Comparison of ENCODE assay signal across 24 cellular contexts in genomic region chr18:63590368-63590767, GRCh38. TPM values are rescaled to one million over a fixed set of nuclear protein-coding genes. Genes with fewer than 3 reads are reported as not detected.
DNase-seq lines count a peak whose midpoint lies in the region; FAIRE-seq and TF ChIP-seq lines count a peak whose summit lies in the region.
"Had no signal": no experiment of that assay in that cellular context is flagged by ENCODE, and none has a peak within 500 bp of the region (broad histone marks: within the 10 kb centered on the region; RNA-seq: fewer than 3 reads in every experiment).

No MANE protein-coding gene starts in this region.

- POLR2A ChIA-PET in MCF 10A (lab: Yijun Ruan, JAX), result interaction anchor here (0.5 to 1.8 kb wide), 6 partner anchors 13 to 146 kb away, joined by 3 to 7 read pairs (median 3); no protein-coding TSS in a partner anchor

- no peaks in the 10 kb centered on the region for H3K4me1 ChIP-seq in breast epithelium
- H3K4me1 ChIP-seq: Peyer's patch, vagina had no signal

- no peaks in the 10 kb centered on the region for H3K36me3 ChIP-seq in breast epithelium
- H3K36me3 ChIP-seq: Peyer's patch, suprapubic skin, vagina had no signal

- TF ChIP-seq CTCF in MCF 10A (IDR thresholded peaks at IDR 0.05; ENCODE audit: unreplicated experiment) (no peak), breast epithelium (IDR thresholded peaks at IDR 0.05) (no peak)

- H3K9me3 Mint-ChIP-seq in MCF 10A (ENCODE audit: unreplicated experiment), result no peaks in the 10 kb centered on the region
- H3K9me3 Mint-ChIP-seq: activated naive CD4-positive, alpha-beta T cell treated with anti-CD3 and anti-CD28 coated beads, Interleukin-2, amount 50 U/mL, for 24 hours had no signal

- no peak overlapping the region for H3K4me3 ChIP-seq in breast epithelium
- H3K4me3 ChIP-seq: Peyer's patch, suprapubic skin, vagina had no signal

- H3K27ac ChIP-seq in breast epithelium, result no peak overlapping the region
- H3K27ac ChIP-seq: Peyer's patch, suprapubic skin, vagina had no signal

- TF ChIP-seq POLR2A in breast epithelium (IDR thresholded peaks at IDR 0.05), result no peak

- H3K27ac Mint-ChIP-seq in MCF 10A (ENCODE audit: low read depth, unreplicated experiment), result no peak overlapping the region
- H3K27ac Mint-ChIP-seq: activated naive CD4-positive, alpha-beta T cell treated with anti-CD3 and anti-CD28 coated beads, Interleukin-2, amount 50 U/mL, for 24 hours had no signal

- no peak overlapping the region for H3K4me3 Mint-ChIP-seq in MCF 10A (ENCODE audit: unreplicated experiment)
- H3K4me3 Mint-ChIP-seq: activated naive CD4-positive, alpha-beta T cell treated with anti-CD3 and anti-CD28 coated beads, Interleukin-2, amount 50 U/mL, for 24 hours had no signal

- no peaks in the 10 kb centered on the region for H3K9me3 ChIP-seq in breast epithelium
- H3K9me3 ChIP-seq: Peyer's patch, suprapubic skin, vagina had no signal

- no peaks in the 10 kb centered on the region for H3K27me3 ChIP-seq in breast epithelium
- H3K27me3 ChIP-seq: Peyer's patch, suprapubic skin, vagina had no signal

- no peaks in the 10 kb centered on the region for H3K36me3 Mint-ChIP-seq in MCF 10A (ENCODE audit: insufficient read depth, unreplicated experiment)
- H3K36me3 Mint-ChIP-seq: activated naive CD4-positive, alpha-beta T cell treated with anti-CD3 and anti-CD28 coated beads, Interleukin-2, amount 50 U/mL, for 24 hours had no signal

- DNase-seq in MCF 10A (ENCODE audit: unreplicated experiment) (peak; percentile 62), breast epithelium (ENCODE audit: low spot score in 2 of 2) (no peak), NOMO-1 treated with DMSO at 0.1 percent for 48 hours (lab: John Stamatoyannopoulos, UW; ENCODE audit: unreplicated experiment) (peak; percentile 88), amniotic epithelial cell (ENCODE audit: low read depth) (peak; percentile 27), renal cortical epithelial cell (ENCODE audit: low read depth) (peak; percentile 77), RCC 7860 (ENCODE audit: low spot score) (no peak), SHP77 (lab: John Stamatoyannopoulos, UW) (no peak), amygdala (lab: John Stamatoyannopoulos, UW) (no peak)
- DNase-seq: 8988T; activated CD4-positive, alpha-beta T cell treated with anti-CD3 and anti-CD28 coated beads for 1 hour; effector memory CD4-positive, alpha-beta T cell; head of caudate nucleus; NCI-H1694; NCI-H69; Peyer's patch; retina had no signal

- peaks cover 40% of the 10 kb centered on the region for H3K4me1 Mint-ChIP-seq in MCF 10A (ENCODE audit: insufficient read depth, unreplicated experiment)
- H3K4me1 Mint-ChIP-seq: activated naive CD4-positive, alpha-beta T cell treated with anti-CD3 and anti-CD28 coated beads, Interleukin-2, amount 50 U/mL, for 24 hours had no signal

- FAIRE-seq in RCC 7860 (lab: Jason Lieb, UNC), result no peak

- intact Hi-C loops in MCF 10A (cut with micrococcal nuclease) (no loop called here), breast epithelium (cut with DNase I; ENCODE audit: low total_unique reads) (no loop called here)

- CTCF ChIA-PET in MCF 10A (lab: Yijun Ruan, JAX), result interaction anchor here (0.8 to 1.5 kb wide), 5 partner anchors 10 to 346 kb away, joined by 3 to 7 read pairs (median 5); no protein-coding TSS in a partner anchor

- H3K27me3 Mint-ChIP-seq in MCF 10A (ENCODE audit: insufficient read depth, unreplicated experiment), result no peaks in the 10 kb centered on the region

- BruUV-seq in MCF 10A (replicated peaks; lab: Mats Ljungman, UMichigan), result no TSS peak

RNA-seq across cellular contexts. Expression of gene SERPINB13, which starts 3.2 kb away (rescaled TPM):
- total RNA-seq in MCF 10A (2022), result 0.49 TPM in 1 of 2 replicates, not detected in the other
- total RNA-seq in breast epithelium, result not detected
- total RNA-seq in renal cortical epithelial cell, result not detected in 2 replicates
- total RNA-seq: activated CD8-positive, alpha-beta memory T cell treated with anti-CD3 and anti-CD28 coated beads for 36 hours; cerebellum; Daoy; left lobe of liver; mucosa of gallbladder; Peyer's patch had no signal

RNA-seq across cellular contexts. Expression of gene SERPINB12, which starts 48.2 kb away (rescaled TPM):
- not detected in 2 replicates for total RNA-seq in MCF 10A (2022)
- total RNA-seq in breast epithelium, result not detected
- not detected in 2 replicates for total RNA-seq in renal cortical epithelial cell
- total RNA-seq: activated CD8-positive, alpha-beta memory T cell treated with anti-CD3 and anti-CD28 coated beads for 36 hours; cerebellum; Daoy; left lobe of liver; mucosa of gallbladder; Peyer's patch had no signal

RNA-seq across cellular contexts. Expression of gene SERPINB4, which starts 53.7 kb away (rescaled TPM):
- not detected in 2 replicates for total RNA-seq in MCF 10A (2022)
- under 1 TPM in 1 of 3 donors, not detected in 2; 0.66 TPM for total RNA-seq in breast epithelium
- total RNA-seq in renal cortical epithelial cell, result 0.17 and 0.35 TPM in 2 replicates
- total RNA-seq: activated CD8-positive, alpha-beta memory T cell treated with anti-CD3 and anti-CD28 coated beads for 36 hours; cerebellum; Daoy; left lobe of liver; mucosa of gallbladder; Peyer's patch had no signal

Comparison
In these comparisons a context has a peak if more than half of its experiments do, and no peak if none do; other contexts are left out.
1. DNase-seq: peak in MCF 10A (single experiment), NOMO-1 treated with DMSO at 0.1 percent for 48 hours (single experiment), amniotic epithelial cell (single experiment) and renal cortical epithelial cell (single experiment); none in breast epithelium (0 of 2), RCC 7860 (single experiment), SHP77 (0 of 2) and amygdala (0 of 56).